1 cellular context compared by ENCODE assay signal in the genomic region with DNA sequence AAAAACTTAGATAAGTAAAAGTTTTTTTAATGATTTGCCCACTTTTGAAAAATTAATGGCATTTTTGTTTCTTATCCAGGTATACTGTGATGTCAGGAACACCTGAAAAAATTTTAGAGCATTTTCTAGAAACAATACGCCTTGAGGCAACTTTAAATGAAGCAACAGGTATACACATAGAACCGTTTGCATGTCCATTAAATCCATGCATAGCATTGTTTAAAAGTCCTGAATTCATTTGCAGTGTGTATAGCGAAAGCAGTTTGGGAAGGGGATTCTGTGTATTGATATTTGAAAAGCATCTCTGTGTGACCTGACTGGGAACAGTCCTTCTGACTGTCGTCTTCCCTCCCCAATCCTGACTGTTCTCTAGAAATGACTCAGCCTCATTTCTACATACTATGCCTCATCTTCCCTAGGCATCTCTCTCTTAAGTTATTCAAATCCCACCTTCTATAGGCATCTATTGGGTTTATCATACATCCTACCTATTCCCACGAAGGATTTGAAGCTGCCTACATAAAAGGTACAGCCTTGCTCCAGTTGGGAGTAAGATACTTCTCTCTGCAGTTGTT.
TF ChIP-seq lines count a peak whose summit lies in the region.

No MANE protein-coding gene starts in this region.

TF ChIP-seq in IMR-90, 13 proteins besides CTCF, POLR2A, EP300 and RAD21:
- TF ChIP-seq NFE2L2 (IDR thresholded peaks at IDR 0.05; ENCODE audit: low read depth, low read length): no peak
- peak; percentile 54; the same call in 1 of the 2 replicates for TF ChIP-seq CEBPB (IDR thresholded peaks at IDR 0.05; ENCODE audit: low read depth, low read length)
- TF ChIP-seq FOS (IDR thresholded peaks at IDR 0.05; ENCODE audit: low read depth, low read length): peak; percentile 25; the same call in 1 of the 2 replicates
TF ChIP-seq in IMR-90: peak in this region for 2.
